11 cellular contexts compared by ENCODE assay signal in the genomic region with DNA sequence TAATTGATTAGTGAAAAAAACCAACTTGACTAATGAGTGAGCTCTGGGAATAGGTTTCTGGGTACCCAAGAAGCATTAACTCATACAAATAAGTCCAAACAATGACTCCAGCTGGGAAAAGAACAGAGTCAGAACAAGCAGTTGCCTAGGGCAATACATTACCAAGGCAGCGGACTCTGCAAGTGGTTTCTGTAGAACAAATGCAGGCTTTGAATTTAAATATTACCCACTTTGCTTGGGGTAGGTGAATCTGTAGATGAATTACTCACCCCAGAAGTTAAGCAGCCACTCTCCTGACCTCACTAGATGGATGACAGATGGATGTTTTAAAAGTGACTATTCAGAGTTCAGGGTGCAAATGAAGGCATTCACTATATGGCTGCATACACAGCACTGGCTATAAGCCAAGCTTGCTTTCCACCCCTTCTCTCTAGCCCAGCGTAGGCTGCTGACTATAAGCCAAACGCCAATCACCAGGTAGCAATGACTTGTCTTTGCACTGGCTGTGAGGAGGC.
A peak's percentile ranks its signal among the peaks of the same experiment; 100 is the strongest.
DNase-seq lines count a peak whose midpoint lies in the region; ATAC-seq and TF ChIP-seq lines count a peak whose summit lies in the region.
"Had no signal": no experiment of that assay in that cellular context is flagged by ENCODE, and none has a peak within 500 bp of the region (broad histone marks: within the 10 kb centered on the region; RNA-seq: fewer than 3 reads in every experiment).

No MANE protein-coding gene starts in this region.

- H3K4me2 ChIP-seq in parathyroid adenoma (ENCODE audit: low read length), result no peak overlapping the region

- no peaks in the 10 kb centered on the region for H3K27me3 ChIP-seq in parathyroid adenoma (ENCODE audit: control insufficient read depth, insufficient read depth, low read length)
- no peaks in the 10 kb centered on the region for H3K27me3 ChIP-seq in right cardiac atrium (ENCODE audit: control insufficient read depth, insufficient read depth)
- no peaks in the 10 kb centered on the region for H3K27me3 ChIP-seq in tibial nerve

- 41% methylated on average over 3 of the region's 3 CpGs for WGBS in right cardiac atrium
- 33 to 35% methylated on average over 3 of the region's 3 CpGs for WGBS in tibial nerve, 2 donors

- H3K4me1 ChIP-seq in parathyroid adenoma (peaks cover 20% of the 10 kb centered on the region), right cardiac atrium (ENCODE audit: control insufficient read depth, insufficient read depth, low read length) (peaks cover under 1% of the 10 kb centered on the region), tibial nerve (peaks cover 0 to 20% (median 0%) of the 10 kb centered on the region in 4 donors)

- peak; percentile 22 for DNase-seq in NCI-H1092 treated with DMSO at 0.1 percent for 48 hours (lab: John Stamatoyannopoulos, UW)
- DNase-seq in NCI-H1092 (lab: John Stamatoyannopoulos, UW), result no peak
- peak; percentile 43 for DNase-seq in NCI-H2227 treated with DMSO at 0.1 percent for 48 hours (lab: John Stamatoyannopoulos, UW)
- peak; percentile 51 for DNase-seq in astrocyte of the spinal cord (ENCODE audit: low read depth, low spot score)
- no peak for DNase-seq in right cardiac atrium
- DNase-seq in tibial nerve (ENCODE audit: low spot score in 2 of 2), result no peak
- DNase-seq: 8988T, MV-4-11 had no signal

- in situ Hi-C loops in astrocyte of the spinal cord (cut with HindIII; ENCODE audit: low sequenced_read_pairs), result no loop called here

- H3K9ac ChIP-seq in parathyroid adenoma, result no peak overlapping the region

- TF ChIP-seq EP300 in tibial nerve (IDR thresholded peaks at IDR 0.05), result no peak

- intact Hi-C loops in right cardiac atrium (cut with DNase I), result loop anchor here in 1 of 4 donors (10.0 kb wide), 1 partner anchor 49 kb away; no protein-coding TSS in a partner anchor

- no peak overlapping the region for H3K4me3 ChIP-seq in astrocyte of the spinal cord (ENCODE audit: low read depth, low read length)
- H3K4me3 ChIP-seq in parathyroid adenoma (ENCODE audit: low read depth, low read length), result no peak overlapping the region
- H3K4me3 ChIP-seq in right cardiac atrium (ENCODE audit: low read length), result no peak overlapping the region
- H3K4me3 ChIP-seq in tibial nerve, result no peak overlapping the region
- H3K4me3 ChIP-seq: thoracic aorta had no signal

- H3K9me3 ChIP-seq in parathyroid adenoma (ENCODE audit: control insufficient read depth, low read length) (no peaks in the 10 kb centered on the region), right cardiac atrium (ENCODE audit: control insufficient read depth, low read length) (no peaks in the 10 kb centered on the region), tibial nerve (no peaks in the 10 kb centered on the region)
- H3K9me3 ChIP-seq: thoracic aorta had no signal

- H3K36me3 ChIP-seq in parathyroid adenoma (ENCODE audit: control insufficient read depth, insufficient read depth, low read length), result no peaks in the 10 kb centered on the region
- no peaks in the 10 kb centered on the region for H3K36me3 ChIP-seq in tibial nerve
- H3K36me3 ChIP-seq: thoracic aorta had no signal

- peak overlapping the region; percentile 13 for H2AFZ ChIP-seq in parathyroid adenoma

- no peak for TF ChIP-seq CTCF in astrocyte of the spinal cord (IDR thresholded peaks at IDR 0.05; ENCODE audit: low read depth, low read length)
- no peak for TF ChIP-seq CTCF in parathyroid adenoma (IDR thresholded peaks at IDR 0.05)
- TF ChIP-seq CTCF in tibial nerve (IDR thresholded peaks at IDR 0.05), result no peak

- H3K27ac ChIP-seq in parathyroid adenoma (no peak overlapping the region), right cardiac atrium (ENCODE audit: low read length) (no peak overlapping the region), tibial nerve (no peak overlapping the region)
- H3K27ac ChIP-seq: thoracic aorta had no signal

- no peak for TF ChIP-seq POLR2A in tibial nerve (IDR thresholded peaks at IDR 0.05)

- no peak for ATAC-seq in right cardiac atrium
- ATAC-seq in GM21423 (IDR thresholded peaks at IDR 0.05; ENCODE audit: unreplicated experiment), result no peak

- H3K79me2 ChIP-seq in parathyroid adenoma, result no peaks in the 10 kb centered on the region

Comparison
In these comparisons a context has a peak if more than half of its experiments do, and no peak if none do; other contexts are left out.
1. DNase-seq: peak in NCI-H1092 treated with DMSO at 0.1 percent for 48 hours (single experiment), NCI-H2227 treated with DMSO at 0.1 percent for 48 hours (single experiment) and astrocyte of the spinal cord (single experiment); none in NCI-H1092 (single experiment), right cardiac atrium (0 of 3) and tibial nerve (0 of 2).